10 cellular contexts compared by ENCODE assay signal in genomic region chr20:48295966-48296421, GRCh38.
DNase-seq lines count a peak whose midpoint lies in the region; ATAC-seq and TF ChIP-seq lines count a peak whose summit lies in the region.
"Had no signal": no experiment of that assay in that cellular context is flagged by ENCODE, and none has a peak within 500 bp of the region (broad histone marks: within the 10 kb centered on the region; RNA-seq: fewer than 3 reads in every experiment).

No MANE protein-coding gene starts in this region.

- peaks cover 1% of the 10 kb centered on the region for H3K27me3 ChIP-seq in adipocyte (replicated peaks; ENCODE audit: control insufficient read depth, insufficient read depth, low read length)
- no peaks in the 10 kb centered on the region for H3K27me3 ChIP-seq in left ventricle myocardium inferior (ENCODE audit: low read depth)

- H3K27ac Mint-ChIP-seq in natural killer cell, result no peak overlapping the region

- no peak overlapping the region for H3K4me3 ChIP-seq in adipocyte (ENCODE audit: low read length)
- no peak overlapping the region for H3K4me3 ChIP-seq in left ventricle myocardium inferior

- ATAC-seq in natural killer cell, result no peak
- ATAC-seq in HG02852 (IDR thresholded peaks at IDR 0.05; ENCODE audit: unreplicated experiment), result no peak

- peaks cover 17% of the 10 kb centered on the region for H3K4me1 ChIP-seq in adipocyte (ENCODE audit: control insufficient read depth, insufficient read depth, low read length)
- peaks cover 29% of the 10 kb centered on the region for H3K4me1 ChIP-seq in left ventricle myocardium inferior

- H3K9me3 ChIP-seq in adipocyte (ENCODE audit: control insufficient read depth, low read length), result no peaks in the 10 kb centered on the region
- H3K9me3 ChIP-seq in left ventricle myocardium inferior (replicated peaks), result peaks cover 10% of the 10 kb centered on the region

- peaks cover 11 to 35% of the 10 kb centered on the region in 2 donors for H3K27me3 Mint-ChIP-seq in natural killer cell (ENCODE audit: low read depth in 2 of 2)

- no peaks in the 10 kb centered on the region for H3K9me3 Mint-ChIP-seq in natural killer cell

- peak overlapping the region; percentile 62 for H3K27ac ChIP-seq in left ventricle myocardium inferior (replicated peaks)

- TF ChIP-seq CTCF in left ventricle myocardium inferior (IDR thresholded peaks at IDR 0.05; ENCODE audit: borderline replicate concordance), result no peak
- no peak for TF ChIP-seq CTCF in natural killer cell (IDR thresholded peaks at IDR 0.05)

- H3K9ac ChIP-seq in adipocyte (ENCODE audit: low read length), result peak overlapping the region; percentile 9

- no peaks in the 10 kb centered on the region for H3K36me3 Mint-ChIP-seq in natural killer cell
- H3K36me3 Mint-ChIP-seq: naive B cell had no signal

- no peak overlapping the region for H3K4me3 Mint-ChIP-seq in natural killer cell
- H3K4me3 Mint-ChIP-seq: naive B cell had no signal

- H3K36me3 ChIP-seq in adipocyte (ENCODE audit: control insufficient read depth, insufficient read depth, low read length, severe bottlenecking) (no peaks in the 10 kb centered on the region), left ventricle myocardium inferior (no peaks in the 10 kb centered on the region)

- DNase-seq in HCEC 1CT, result peak; percentile 39
- peak; percentile 65 for DNase-seq in adipocyte (ENCODE audit: low read depth)
- no peak for DNase-seq in left ventricle myocardium inferior
- DNase-seq in renal cortical epithelial cell (ENCODE audit: low read depth), result peak; percentile 45
- DNase-seq in natural killer cell, result no peak
- no peak for DNase-seq in H4 (ENCODE audit: low spot score)
- DNase-seq in activated CD4-positive, alpha-beta T cell treated with anti-CD3 and anti-CD28 coated beads for 48 hours, result no peak
- DNase-seq: DMS79 treated with DMSO at 0.1 percent for 48 hours, naive B cell had no signal

- intact Hi-C loops in left ventricle myocardium inferior (cut with micrococcal nuclease), result no loop called here
- intact Hi-C loops in natural killer cell (cut with micrococcal nuclease), result no loop called here

- H3K4me1 Mint-ChIP-seq in natural killer cell, result no peaks in the 10 kb centered on the region

Comparison
In these comparisons a context has a peak if more than half of its experiments do, and no peak if none do; other contexts are left out.
1. DNase-seq: peak in HCEC 1CT (single experiment), adipocyte (single experiment) and renal cortical epithelial cell (single experiment); none in left ventricle myocardium inferior (single experiment), natural killer cell (single experiment), H4 (single experiment) and activated CD4-positive, alpha-beta T cell treated with anti-CD3 and anti-CD28 coated beads for 48 hours (single experiment).